In genomic region chr10:74025380-74025978, GRCh38 we compare ENCODE assay signal across 28 cellular contexts. TPM values are rescaled to one million over a fixed set of nuclear protein-coding genes. Genes with fewer than 3 reads are reported as not detected.
DNase-seq lines count a peak whose midpoint lies in the region; ATAC-seq, FAIRE-seq and TF ChIP-seq lines count a peak whose summit lies in the region.
"Had no signal": no experiment of that assay in that cellular context is flagged by ENCODE, and none has a peak within 500 bp of the region (broad histone marks: within the 10 kb centered on the region; RNA-seq: fewer than 3 reads in every experiment).

No MANE protein-coding gene starts in this region.

- no peak overlapping the region for H3K18ac ChIP-seq in H1 (ENCODE audit: extremely low read depth, low read length)

- H3K27ac Mint-ChIP-seq in stimulated activated naive CD8-positive, alpha-beta T cell treated with anti-CD3 and anti-CD28 coated beads, Interleukin-15, amount 100 ng/mL, for 72 hours = peak overlapping the region in 1 of 2 donors; percentile 88
- H3K27ac Mint-ChIP-seq: activated CD4-positive, alpha-beta T cell treated with anti-CD3 and anti-CD28 coated beads, Interleukin-2, amount 10 ng/mL, durations not matched to agents 24 days and 14 days; endodermal cell; mesothelial cell of epicardium; T-helper 1 cell treated with Interleukin-12 subunit alpha and Interleukin-12 subunit beta and Interleukin-4 antibody, amounts not matched to agents 30 μg/mL and 1 μg/mL, for 36 hours had no signal

- H4K91ac ChIP-seq in H1 (replicated peaks; ENCODE audit: insufficient read length, low read length) = no peak overlapping the region

- no peak overlapping the region for H3K9ac ChIP-seq in BLaER1 treated with 17β-estradiol and CSF1 and Interleukin-3, amounts not matched to agents 10 nM and 100 nM
- no peak overlapping the region for H3K9ac ChIP-seq in H1 (replicated peaks in 1 of 4; ENCODE audit: extremely low read depth in 1 of 4, low read depth in 3 of 4, low read length in 3 of 4)
- no peak overlapping the region for H3K9ac ChIP-seq in smooth muscle cell (ENCODE audit: low read depth)
- H3K9ac ChIP-seq: parathyroid adenoma had no signal

- peak overlapping the region in 3 of 11 experiments; percentile 4 to 14 (median 11); a peak in 3 of 22 replicates for H3K27ac ChIP-seq in BLaER1 treated with 17β-estradiol and CSF1 and Interleukin-3, amounts not matched to agents 10 nM and 100 nM
- H3K27ac ChIP-seq in HEK293 (ENCODE audit: extremely low read depth, low read depth, low read length) (no peak overlapping the region), H1 (ENCODE audit: low read depth, low read length) (no peak overlapping the region), smooth muscle cell (ENCODE audit: low read depth) (peak overlapping the region; percentile 62)
- H3K27ac ChIP-seq: esophagus squamous epithelium, parathyroid adenoma had no signal

- H2AK5ac ChIP-seq in H1 (ENCODE audit: low read depth, low read length) = no peak overlapping the region

- H3K9me3 ChIP-seq in BLaER1 treated with 17β-estradiol and CSF1 and Interleukin-3, amounts not matched to agents 10 nM and 100 nM (replicated peaks in 1 of 11) = no peaks in the 10 kb centered on the region
- H3K9me3 ChIP-seq in HEK293 (ENCODE audit: control insufficient read depth, insufficient read depth, low read depth, low read length) = no peaks in the 10 kb centered on the region
- H3K9me3 ChIP-seq in H1 (ENCODE audit: insufficient read depth in 2 of 2, low read depth in 1 of 2, low read length in 1 of 2) = no peaks in the 10 kb centered on the region
- no peaks in the 10 kb centered on the region for H3K9me3 ChIP-seq in smooth muscle cell (replicated peaks; ENCODE audit: low read depth)
- H3K9me3 ChIP-seq: esophagus squamous epithelium had no signal

- H3K23me2 ChIP-seq in H1 (ENCODE audit: low read depth, low read length) = no peaks in the 10 kb centered on the region

- FAIRE-seq in H1 (lab: Jason Lieb, UNC) = no peak
- FAIRE-seq: frontal cortex had no signal

- 85% methylated on average over 5 of the region's 5 CpGs; no CpG with 5 or more reads in 1 of the 2 experiments for WGBS in H1 (ENCODE audit: extremely low coverage in 1 of 2, insufficient coverage in 1 of 2, insufficient read length in 1 of 2, insufficient replicate concordance in 2 of 2, low coverage in 1 of 2, low lambda C conversion rate in 2 of 2, missing lambda C conversion rate in 1 of 2), 2 experiments
- 78% methylated on average over 5 of the region's 5 CpGs for WGBS in smooth muscle cell (ENCODE audit: low lambda C conversion rate)

- no peak overlapping the region for H2BK12ac ChIP-seq in H1 (ENCODE audit: low read depth, low read length)

- no peak for ATAC-seq in stimulated activated naive CD8-positive, alpha-beta T cell treated with anti-CD3 and anti-CD28 coated beads, Interleukin-15, amount 100 ng/mL, for 72 hours
- ATAC-seq: left ventricle myocardium superior; naive thymus-derived CD8-positive, alpha-beta T cell; sciatic nerve had no signal

- no peak overlapping the region for H3K4me3 ChIP-seq in BLaER1 treated with 17β-estradiol and CSF1 and Interleukin-3, amounts not matched to agents 10 nM and 100 nM
- H3K4me3 ChIP-seq in HEK293 (ENCODE audit: low read depth, low read length) (no peak overlapping the region), H1 (ENCODE audit: extremely low read depth in 1 of 4, insufficient read depth in 2 of 4, low read depth in 3 of 4, low read length in 4 of 4) (no peak overlapping the region), smooth muscle cell (no peak overlapping the region)
- H3K4me3 ChIP-seq: esophagus squamous epithelium had no signal

- H3K14ac ChIP-seq in H1 (ENCODE audit: insufficient read length) = no peak overlapping the region

- no peak overlapping the region for H2BK15ac ChIP-seq in H1 (ENCODE audit: low read length)

- peaks cover 2% of the 10 kb centered on the region; the same call in 1 of the 2 replicates for H3K79me1 ChIP-seq in H1 (ENCODE audit: low read depth, low read length)

- H3K56ac ChIP-seq in H1 (replicated peaks; ENCODE audit: insufficient read length, low read depth, low read length) = no peak overlapping the region

- TF ChIP-seq RAD21 in H1 (IDR thresholded peaks at IDR 0.05 in 1 of 2, conservative IDR thresholded peaks at IDR 0.05 in 1 of 2; ENCODE audit: low read depth in 2 of 2, low read length in 2 of 2) = no peak

- H3K27me3 Mint-ChIP-seq in stimulated activated naive CD8-positive, alpha-beta T cell treated with anti-CD3 and anti-CD28 coated beads, Interleukin-15, amount 100 ng/mL, for 72 hours = no peaks in the 10 kb centered on the region
- H3K27me3 Mint-ChIP-seq: activated CD4-positive, alpha-beta T cell treated with anti-CD3 and anti-CD28 coated beads, Interleukin-2, amount 10 ng/mL, durations not matched to agents 24 days and 14 days; naive thymus-derived CD8-positive, alpha-beta T cell had no signal

- H3K4me1 Mint-ChIP-seq in stimulated activated naive CD8-positive, alpha-beta T cell treated with anti-CD3 and anti-CD28 coated beads, Interleukin-15, amount 100 ng/mL, for 72 hours = peaks cover 10% of the 10 kb centered on the region

- no peaks in the 10 kb centered on the region for H3K27me3 ChIP-seq in BLaER1 treated with 17β-estradiol and CSF1 and Interleukin-3, amounts not matched to agents 10 nM and 100 nM
- no peaks in the 10 kb centered on the region for H3K27me3 ChIP-seq in H1 (replicated peaks in 1 of 4; ENCODE audit: control insufficient read depth in 3 of 4, extremely low read depth in 1 of 4, insufficient read depth in 3 of 4, low read length in 3 of 4)
- H3K27me3 ChIP-seq in smooth muscle cell (ENCODE audit: low read depth) = no peaks in the 10 kb centered on the region
- H3K27me3 ChIP-seq: esophagus squamous epithelium had no signal

- peaks cover 0 to 52% (median 31%) of the 10 kb centered on the region in 11 experiments; a peak in 16 of 22 replicates for H3K36me3 ChIP-seq in BLaER1 treated with 17β-estradiol and CSF1 and Interleukin-3, amounts not matched to agents 10 nM and 100 nM
- no peaks in the 10 kb centered on the region for H3K36me3 ChIP-seq in HEK293 (ENCODE audit: control insufficient read depth in 2 of 2, insufficient read depth in 1 of 2, low read length in 2 of 2)
- no peaks in the 10 kb centered on the region; a peak in 2 of 8 replicates for H3K36me3 ChIP-seq in H1 (ENCODE audit: control insufficient read depth in 2 of 4, insufficient read depth in 4 of 4, low read length in 3 of 4)
- no peaks in the 10 kb centered on the region for H3K36me3 ChIP-seq in smooth muscle cell (ENCODE audit: low read depth)
- H3K36me3 ChIP-seq: esophagus squamous epithelium had no signal

- no peak overlapping the region for H2BK5ac ChIP-seq in H1 (ENCODE audit: low read depth, low read length)

- no peaks in the 10 kb centered on the region for H3K9me3 Mint-ChIP-seq in stimulated activated naive CD8-positive, alpha-beta T cell treated with anti-CD3 and anti-CD28 coated beads, Interleukin-15, amount 100 ng/mL, for 72 hours
- H3K9me3 Mint-ChIP-seq: activated CD4-positive, alpha-beta T cell treated with anti-CD3 and anti-CD28 coated beads, Interleukin-2, amount 10 ng/mL, durations not matched to agents 24 days and 14 days; endodermal cell; mesothelial cell of epicardium; naive thymus-derived CD8-positive, alpha-beta T cell; T-helper 1 cell treated with Interleukin-12 subunit alpha and Interleukin-12 subunit beta and Interleukin-4 antibody, amounts not matched to agents 30 μg/mL and 1 μg/mL, for 36 hours had no signal

- H3K23ac ChIP-seq in H1 (ENCODE audit: insufficient read length) = no peak overlapping the region

- TF ChIP-seq EP300 in H1 (IDR thresholded peaks at IDR 0.05; ENCODE audit: borderline replicate concordance in 1 of 2, low read depth in 2 of 2, low read length in 2 of 2) = no peak

- DNase-seq in H1 (ENCODE audit: low read depth in 1 of 2, low spot score in 2 of 2) (no peak), smooth muscle cell (lab: John Stamatoyannopoulos, UW; ENCODE audit: unreplicated experiment) (no peak), NCI-H2029 (lab: John Stamatoyannopoulos, UW) (no peak), dermis blood vessel endothelial cell (no peak)
- DNase-seq in stimulated activated naive CD8-positive, alpha-beta T cell treated with anti-CD3 and anti-CD28 coated beads, Interleukin-15, amount 100 ng/mL, for 72 hours = no peak
- DNase-seq: activated CD4-positive, alpha-beta T cell treated with anti-CD3 and anti-CD28 coated beads, Interleukin-2, amount 10 ng/mL, durations not matched to agents 24 days and 14 days; activated naive CD4-positive, alpha-beta T cell treated with Interleukin-2 at 50 U/mL for 16 hours; activated T-cell treated with anti-CD3 and anti-CD28 coated beads, Interleukin-2, amount 50 U/mL, for 48 hours; amniotic stem cell; cortex of kidney; DMS79; endodermal cell; esophagus squamous epithelium; GOT3; hippocampal formation; left ventricle myocardium superior; MV-4-11; naive thymus-derived CD8-positive, alpha-beta T cell; NCI-H2171; RPMI8226; stimulated activated CD8-positive, alpha-beta memory T cell treated with anti-CD3 and anti-CD28 coated beads, Interleukin-4, amount 100 ng/mL, for 48 hours had no signal

- TF ChIP-seq POLR2A in H1 (IDR thresholded peaks at IDR 0.05; ENCODE audit: control extremely low read depth in 1 of 2, low read depth in 2 of 2, low read length in 2 of 2) = no peak

- no peak for TF ChIP-seq CTCF in HEK293 (tag by site-specific recombination; IDR thresholded peaks at IDR 0.05)
- no peak for TF ChIP-seq CTCF in H1 (IDR thresholded peaks at IDR 0.05; ENCODE audit: control extremely low read depth in 1 of 3, insufficient read depth in 1 of 3, low read depth in 1 of 3, low read length in 3 of 3)
- no peak for TF ChIP-seq CTCF in smooth muscle cell (IDR thresholded peaks at IDR 0.05; ENCODE audit: borderline replicate concordance, insufficient read depth, poor library complexity, severe bottlenecking)

- peak overlapping the region in 9 of 11 experiments; percentile 4 to 52 (median 33); a peak in 9 of 22 replicates for H3K4me2 ChIP-seq in BLaER1 treated with 17β-estradiol and CSF1 and Interleukin-3, amounts not matched to agents 10 nM and 100 nM
- H3K4me2 ChIP-seq in H1 (ENCODE audit: insufficient read depth in 1 of 2, low read depth in 2 of 2, low read length in 2 of 2) = peak overlapping the region in 1 of 2 experiments; percentile 18; a peak in 1 of 4 replicates
- H3K4me2 ChIP-seq in smooth muscle cell = peak overlapping the region; percentile 35

- H4K8ac ChIP-seq in H1 (ENCODE audit: extremely low read depth, insufficient read depth, low read length) = no peak overlapping the region

- CTCF ChIA-PET in HEK293 (lab: Yijun Ruan, JAX) = interaction anchor here (0.6 to 2.1 kb wide), 10 partner anchors 13 to 304 kb away, joined by 3 to 11 read pairs (median 3); no protein-coding TSS in a partner anchor
- CTCF ChIA-PET in H1 (lab: Charles Lee; ENCODE audit: partially characterized antibody) = interaction anchor here (0.7 to 2.2 kb wide), 6 partner anchors 13 to 66 kb away, joined by 3 to 11 read pairs (median 4); no protein-coding TSS in a partner anchor

- H2AFZ ChIP-seq in H1 (ENCODE audit: low read length) (no peak overlapping the region), smooth muscle cell (ENCODE audit: low read depth) (no peak overlapping the region)
- H2AFZ ChIP-seq: parathyroid adenoma had no signal

- no peak overlapping the region for H2BK20ac ChIP-seq in H1 (ENCODE audit: low read length)

- no peak overlapping the region for H2BK120ac ChIP-seq in H1 (replicated peaks; ENCODE audit: low read depth, low read length)

- no peak overlapping the region for H3K4me3 Mint-ChIP-seq in stimulated activated naive CD8-positive, alpha-beta T cell treated with anti-CD3 and anti-CD28 coated beads, Interleukin-15, amount 100 ng/mL, for 72 hours
- H3K4me3 Mint-ChIP-seq: activated CD4-positive, alpha-beta T cell treated with anti-CD3 and anti-CD28 coated beads, Interleukin-2, amount 10 ng/mL, durations not matched to agents 24 days and 14 days; endodermal cell; mesothelial cell of epicardium; naive thymus-derived CD8-positive, alpha-beta T cell; T-helper 1 cell treated with Interleukin-12 subunit alpha and Interleukin-12 subunit beta and Interleukin-4 antibody, amounts not matched to agents 30 μg/mL and 1 μg/mL, for 36 hours had no signal

- no peak overlapping the region for H3K4ac ChIP-seq in H1 (replicated peaks; ENCODE audit: insufficient read length, low read depth, low read length)

- peaks cover 2 to 92% of the 10 kb centered on the region in 2 experiments; a peak in 3 of 4 replicates for H3K79me2 ChIP-seq in H1 (ENCODE audit: control insufficient read depth in 1 of 2, insufficient read depth in 2 of 2, low read length in 2 of 2)
- H3K79me2 ChIP-seq in smooth muscle cell (ENCODE audit: low read depth) = peaks cover 94% of the 10 kb centered on the region

- POLR2A ChIA-PET in HEK293 (lab: Yijun Ruan, JAX) = interaction anchor here (1.3 to 1.5 kb wide), 2 partner anchors 14 to 27 kb away, joined by 3 to 6 read pairs; partner anchors contain the start of gene VCL
- POLR2A ChIA-PET in H1 (lab: Charles Lee; ENCODE audit: partially characterized antibody) = interaction anchor here (0.9 to 10.2 kb wide), 13 partner anchors 8 to 124 kb away, joined by 3 to 117 read pairs (median 4); partner anchors contain the start of gene VCL

- H4K20me1 ChIP-seq in BLaER1 treated with 17β-estradiol and CSF1 and Interleukin-3, amounts not matched to agents 10 nM and 100 nM = peaks cover 0 to 39% (median 9%) of the 10 kb centered on the region in 11 experiments; a peak in 9 of 22 replicates
- peaks cover 0 to 4% of the 10 kb centered on the region in 2 experiments for H4K20me1 ChIP-seq in H1 (replicated peaks in 1 of 2; ENCODE audit: control insufficient read depth in 1 of 2, insufficient read depth in 2 of 2, low read length in 2 of 2)
- H4K20me1 ChIP-seq in smooth muscle cell (ENCODE audit: low read depth) = peaks cover 100% of the 10 kb centered on the region

- H3F3A ChIP-seq in smooth muscle cell (ENCODE audit: low read depth) = peaks cover 41% of the 10 kb centered on the region

- no peak overlapping the region for H4K5ac ChIP-seq in H1 (ENCODE audit: insufficient read length, low read depth, low read length)

- H3K4me1 ChIP-seq in BLaER1 treated with 17β-estradiol and CSF1 and Interleukin-3, amounts not matched to agents 10 nM and 100 nM = peaks cover 18 to 70% (median 55%) of the 10 kb centered on the region in 10 experiments
- peaks cover 21% of the 10 kb centered on the region for H3K4me1 ChIP-seq in HEK293 (ENCODE audit: control insufficient read depth, insufficient read depth, low read length)
- H3K4me1 ChIP-seq in H1 (replicated peaks in 1 of 4; ENCODE audit: control insufficient read depth in 3 of 4, insufficient read depth in 4 of 4, low read length in 3 of 4) = peaks cover 0 to 8% (median 1%) of the 10 kb centered on the region in 4 experiments; a peak in 5 of 7 replicates
- peaks cover 25% of the 10 kb centered on the region for H3K4me1 ChIP-seq in smooth muscle cell (ENCODE audit: low read depth)

RNA-seq across cellular contexts. Expression of gene VCL, which starts 27.6 kb away (rescaled TPM):
- total RNA-seq in H1 (2021; fragmentation: NEBNext Ultra II Directional; extraction: Animal tissue kit (Norgen Biotek cat#: 25700)) = 361 and 377 TPM in 2 replicates
- polyA plus RNA-seq in H1 (2011; rRNA removed) (91.8 and 119 TPM in 2 replicates), smooth muscle cell (128 TPM in 2 replicates)
- polyA plus RNA-seq in H1 (2011; cell fraction: cytosol; rRNA removed) = 116 TPM
- polyA plus RNA-seq in H1 (2011; cell fraction: nucleus; rRNA removed) = 183 TPM
- polyA plus RNA-seq in H1 (2012, experiment 1 of 2) = 169 to 191 TPM (median 182 TPM) in 4 replicates
- polyA plus RNA-seq in H1 (2012, experiment 2 of 2) = 19.7 TPM
- polyA plus RNA-seq in H1 (2013, experiment 1 of 2) = 282 TPM
- 348 TPM for polyA plus RNA-seq in H1 (2013, experiment 2 of 2)
- 196 and 261 TPM in 2 replicates for polyA minus RNA-seq in H1 (2011; rRNA and poly(A)+ RNA removed)
- 193 TPM for polyA minus RNA-seq in H1 (2011; cell fraction: cytosol; rRNA and poly(A)+ RNA removed)
- polyA minus RNA-seq in H1 (2011; cell fraction: nucleus; rRNA and poly(A)+ RNA removed) = 317 TPM
- total RNA-seq in smooth muscle cell (187 and 190 TPM in 2 replicates), dermis blood vessel endothelial cell (107 and 163 TPM in 2 replicates)
